In the genomic region with DNA sequence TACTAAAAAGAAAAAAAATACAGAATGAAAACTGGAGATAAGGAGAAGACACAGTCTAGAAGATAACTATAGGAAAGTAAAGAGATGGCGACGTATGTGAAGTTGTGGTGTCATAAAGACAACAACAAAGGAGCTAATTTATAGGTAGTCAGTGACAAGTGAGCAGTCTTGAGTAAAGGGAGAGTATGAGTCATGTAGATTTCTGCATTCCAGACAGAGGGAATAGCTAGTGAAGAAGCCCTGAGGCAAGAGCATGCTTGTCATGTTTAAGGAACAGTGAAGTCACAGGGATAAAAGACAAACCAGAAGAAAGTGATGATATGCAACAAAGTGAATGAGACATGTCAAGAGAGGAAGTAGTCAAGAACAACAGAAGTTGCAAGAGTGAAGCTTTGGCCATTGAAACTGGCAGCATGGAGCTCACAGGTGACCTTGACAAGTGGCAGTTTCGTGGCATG, we compare ENCODE assay signal across 1 cellular context.
TF ChIP-seq lines count a peak whose summit lies in the region.

No MANE protein-coding gene starts in this region.

TF ChIP-seq in K562, 482 proteins besides CTCF, POLR2A, EP300 and RAD21 (continued from another document):
- TF ChIP-seq, protein P1, sequence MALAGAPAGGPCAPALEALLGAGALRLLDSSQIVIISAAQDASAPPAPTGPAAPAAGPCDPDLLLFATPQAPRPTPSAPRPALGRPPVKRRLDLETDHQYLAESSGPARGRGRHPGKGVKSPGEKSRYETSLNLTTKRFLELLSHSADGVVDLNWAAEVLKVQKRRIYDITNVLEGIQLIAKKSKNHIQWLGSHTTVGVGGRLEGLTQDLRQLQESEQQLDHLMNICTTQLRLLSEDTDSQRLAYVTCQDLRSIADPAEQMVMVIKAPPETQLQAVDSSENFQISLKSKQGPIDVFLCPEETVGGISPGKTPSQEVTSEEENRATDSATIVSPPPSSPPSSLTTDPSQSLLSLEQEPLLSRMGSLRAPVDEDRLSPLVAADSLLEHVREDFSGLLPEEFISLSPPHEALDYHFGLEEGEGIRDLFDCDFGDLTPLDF (CRISPR knock-in tag; IDR thresholded peaks at IDR 0.05), result no peak
- no peak for TF ChIP-seq SMARCB1 (IDR thresholded peaks at IDR 0.05; ENCODE audit: insufficient read length, low read depth)
- TF ChIP-seq ZSCAN32 (CRISPR knock-in tag; IDR thresholded peaks at IDR 0.05), result peak; percentile 69; the same call in 1 of the 2 replicates
- TF ChIP-seq ZBTB1 (CRISPR knock-in tag; IDR thresholded peaks at IDR 0.05; ENCODE audit: borderline replicate concordance, low read depth), result no peak
- no peak for TF ChIP-seq SMAD4 (CRISPR knock-in tag; conservative IDR thresholded peaks at IDR 0.05)
- TF ChIP-seq ATF1 (CRISPR knock-in tag; IDR thresholded peaks at IDR 0.05), result no peak
- TF ChIP-seq ATF1 (tag; IDR thresholded peaks at IDR 0.05), result no peak
- no peak for TF ChIP-seq BMI1 (IDR thresholded peaks at IDR 0.05; ENCODE audit: low read length)
- TF ChIP-seq HNRNPK (IDR thresholded peaks at IDR 0.05; ENCODE audit: low read depth, low read length, poor library complexity, severe bottlenecking), result no peak
- TF ChIP-seq HMG20B (CRISPR knock-in tag; IDR thresholded peaks at IDR 0.05), result no peak
- no peak for TF ChIP-seq GATA2 (CRISPR knock-in tag; IDR thresholded peaks at IDR 0.05)
- TF ChIP-seq SREBF1 (IDR thresholded peaks at IDR 0.05; ENCODE audit: borderline replicate concordance, low read depth, low read length), result no peak
- peak; percentile 63; the same call in 1 of the 2 replicates for TF ChIP-seq MTA1 (IDR thresholded peaks at IDR 0.05; ENCODE audit: borderline replicate concordance)
- TF ChIP-seq ZNF57 (CRISPR knock-in tag; IDR thresholded peaks at IDR 0.05), result no peak
- no peak for TF ChIP-seq TFAM (CRISPR knock-in tag; conservative IDR thresholded peaks at IDR 0.05)
- no peak for TF ChIP-seq ZNF655 (CRISPR knock-in tag; IDR thresholded peaks at IDR 0.05)
- no peak for TF ChIP-seq ZBTB33 (CRISPR knock-in tag; IDR thresholded peaks at IDR 0.05)
- TF ChIP-seq CREB1 (IDR thresholded peaks at IDR 0.05), result no peak
- no peak for TF ChIP-seq CREB1 (CRISPR knock-in tag; IDR thresholded peaks at IDR 0.05)
- TF ChIP-seq DIDO1 (tag; IDR thresholded peaks at IDR 0.05; ENCODE audit: low read depth), result no peak
- no peak for TF ChIP-seq KLF16 (IDR thresholded peaks at IDR 0.05)
- no peak for TF ChIP-seq NRF1 (conservative IDR thresholded peaks at IDR 0.05 in 1 of 2, IDR thresholded peaks at IDR 0.05 in 1 of 2)
- no peak for TF ChIP-seq TBL1XR1 (IDR thresholded peaks at IDR 0.05; ENCODE audit: low read length in 2 of 2)
- no peak for TF ChIP-seq EP400 (IDR thresholded peaks at IDR 0.05)
- no peak for TF ChIP-seq ZNF830 (CRISPR knock-in tag; IDR thresholded peaks at IDR 0.05)
- TF ChIP-seq DEAF1 (CRISPR knock-in tag; IDR thresholded peaks at IDR 0.05), result no peak
- TF ChIP-seq, protein P2, sequence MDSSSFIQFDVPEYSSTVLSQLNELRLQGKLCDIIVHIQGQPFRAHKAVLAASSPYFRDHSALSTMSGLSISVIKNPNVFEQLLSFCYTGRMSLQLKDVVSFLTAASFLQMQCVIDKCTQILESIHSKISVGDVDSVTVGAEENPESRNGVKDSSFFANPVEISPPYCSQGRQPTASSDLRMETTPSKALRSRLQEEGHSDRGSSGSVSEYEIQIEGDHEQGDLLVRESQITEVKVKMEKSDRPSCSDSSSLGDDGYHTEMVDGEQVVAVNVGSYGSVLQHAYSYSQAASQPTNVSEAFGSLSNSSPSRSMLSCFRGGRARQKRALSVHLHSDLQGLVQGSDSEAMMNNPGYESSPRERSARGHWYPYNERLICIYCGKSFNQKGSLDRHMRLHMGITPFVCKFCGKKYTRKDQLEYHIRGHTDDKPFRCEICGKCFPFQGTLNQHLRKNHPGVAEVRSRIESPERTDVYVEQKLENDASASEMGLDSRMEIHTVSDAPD (CRISPR knock-in tag; IDR thresholded peaks at IDR 0.05), result no peak
- TF ChIP-seq CBX1 (IDR thresholded peaks at IDR 0.05; ENCODE audit: low read depth), result no peak
- no peak for TF ChIP-seq SNAPC5 (CRISPR knock-in tag; IDR thresholded peaks at IDR 0.05)
- no peak for TF ChIP-seq NEUROD1 (IDR thresholded peaks at IDR 0.05; ENCODE audit: borderline replicate concordance, low read depth, low read length, partially characterized antibody)
- no peak for TF ChIP-seq ZBTB8A (IDR thresholded peaks at IDR 0.05; ENCODE audit: partially characterized antibody)
- peak; percentile 70; the same call in 1 of the 2 replicates for TF ChIP-seq EHMT2 (IDR thresholded peaks at IDR 0.05)
- TF ChIP-seq ZNF79 (CRISPR knock-in tag; IDR thresholded peaks at IDR 0.05; ENCODE audit: low read depth), result no peak
- TF ChIP-seq GABPB2 (CRISPR knock-in tag; conservative IDR thresholded peaks at IDR 0.05), result no peak
- TF ChIP-seq SPI1 (IDR thresholded peaks at IDR 0.05; ENCODE audit: borderline replicate concordance, low read depth, low read length), result peak; percentile 58; the same call in 1 of the 2 replicates
- no peak for TF ChIP-seq NFIX (CRISPR knock-in tag; IDR thresholded peaks at IDR 0.05; ENCODE audit: low read depth)
- no peak for TF ChIP-seq ZNF134 (CRISPR knock-in tag; conservative IDR thresholded peaks at IDR 0.05)
- TF ChIP-seq NCOR1 (IDR thresholded peaks at IDR 0.05), result peak; percentile 20; the same call in 1 of the 2 replicates
- TF ChIP-seq CHD1 (IDR thresholded peaks at IDR 0.05; ENCODE audit: low read length), result no peak
- no peak for TF ChIP-seq TAF15 (IDR thresholded peaks at IDR 0.05; ENCODE audit: low read depth, low read length)
- TF ChIP-seq, protein P3, sequence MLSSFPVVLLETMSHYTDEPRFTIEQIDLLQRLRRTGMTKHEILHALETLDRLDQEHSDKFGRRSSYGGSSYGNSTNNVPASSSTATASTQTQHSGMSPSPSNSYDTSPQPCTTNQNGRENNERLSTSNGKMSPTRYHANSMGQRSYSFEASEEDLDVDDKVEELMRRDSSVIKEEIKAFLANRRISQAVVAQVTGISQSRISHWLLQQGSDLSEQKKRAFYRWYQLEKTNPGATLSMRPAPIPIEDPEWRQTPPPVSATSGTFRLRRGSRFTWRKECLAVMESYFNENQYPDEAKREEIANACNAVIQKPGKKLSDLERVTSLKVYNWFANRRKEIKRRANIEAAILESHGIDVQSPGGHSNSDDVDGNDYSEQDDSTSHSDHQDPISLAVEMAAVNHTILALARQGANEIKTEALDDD (IDR thresholded peaks at IDR 0.05), result no peak
- no peak for TF ChIP-seq ZNF408 (CRISPR knock-in tag; IDR thresholded peaks at IDR 0.05; ENCODE audit: low read depth)
- TF ChIP-seq POLR2G (IDR thresholded peaks at IDR 0.05; ENCODE audit: low read depth, low read length), result no peak
- TF ChIP-seq SUPT5H (IDR thresholded peaks at IDR 0.05), result no peak
- no peak for TF ChIP-seq ZBTB49 (CRISPR knock-in tag; IDR thresholded peaks at IDR 0.05; ENCODE audit: borderline replicate concordance)
- TF ChIP-seq ZNF696 (CRISPR knock-in tag; conservative IDR thresholded peaks at IDR 0.05), result no peak
- TF ChIP-seq CHD4 (IDR thresholded peaks at IDR 0.05; ENCODE audit: insufficient read depth, insufficient replicate concordance, low read depth, low read length, poor library complexity, severe bottlenecking), result no peak
- no peak for TF ChIP-seq ZZZ3 (IDR thresholded peaks at IDR 0.05)
- TF ChIP-seq, protein P4, sequence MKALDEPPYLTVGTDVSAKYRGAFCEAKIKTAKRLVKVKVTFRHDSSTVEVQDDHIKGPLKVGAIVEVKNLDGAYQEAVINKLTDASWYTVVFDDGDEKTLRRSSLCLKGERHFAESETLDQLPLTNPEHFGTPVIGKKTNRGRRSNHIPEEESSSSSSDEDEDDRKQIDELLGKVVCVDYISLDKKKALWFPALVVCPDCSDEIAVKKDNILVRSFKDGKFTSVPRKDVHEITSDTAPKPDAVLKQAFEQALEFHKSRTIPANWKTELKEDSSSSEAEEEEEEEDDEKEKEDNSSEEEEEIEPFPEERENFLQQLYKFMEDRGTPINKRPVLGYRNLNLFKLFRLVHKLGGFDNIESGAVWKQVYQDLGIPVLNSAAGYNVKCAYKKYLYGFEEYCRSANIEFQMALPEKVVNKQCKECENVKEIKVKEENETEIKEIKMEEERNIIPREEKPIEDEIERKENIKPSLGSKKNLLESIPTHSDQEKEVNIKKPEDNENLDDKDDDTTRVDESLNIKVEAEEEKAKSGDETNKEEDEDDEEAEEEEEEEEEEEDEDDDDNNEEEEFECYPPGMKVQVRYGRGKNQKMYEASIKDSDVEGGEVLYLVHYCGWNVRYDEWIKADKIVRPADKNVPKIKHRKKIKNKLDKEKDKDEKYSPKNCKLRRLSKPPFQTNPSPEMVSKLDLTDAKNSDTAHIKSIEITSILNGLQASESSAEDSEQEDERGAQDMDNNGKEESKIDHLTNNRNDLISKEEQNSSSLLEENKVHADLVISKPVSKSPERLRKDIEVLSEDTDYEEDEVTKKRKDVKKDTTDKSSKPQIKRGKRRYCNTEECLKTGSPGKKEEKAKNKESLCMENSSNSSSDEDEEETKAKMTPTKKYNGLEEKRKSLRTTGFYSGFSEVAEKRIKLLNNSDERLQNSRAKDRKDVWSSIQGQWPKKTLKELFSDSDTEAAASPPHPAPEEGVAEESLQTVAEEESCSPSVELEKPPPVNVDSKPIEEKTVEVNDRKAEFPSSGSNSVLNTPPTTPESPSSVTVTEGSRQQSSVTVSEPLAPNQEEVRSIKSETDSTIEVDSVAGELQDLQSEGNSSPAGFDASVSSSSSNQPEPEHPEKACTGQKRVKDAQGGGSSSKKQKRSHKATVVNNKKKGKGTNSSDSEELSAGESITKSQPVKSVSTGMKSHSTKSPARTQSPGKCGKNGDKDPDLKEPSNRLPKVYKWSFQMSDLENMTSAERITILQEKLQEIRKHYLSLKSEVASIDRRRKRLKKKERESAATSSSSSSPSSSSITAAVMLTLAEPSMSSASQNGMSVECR (CRISPR knock-in tag; IDR thresholded peaks at IDR 0.05), result no peak
- no peak for TF ChIP-seq SIN3A (IDR thresholded peaks at IDR 0.05; ENCODE audit: borderline replicate concordance in 2 of 2, control insufficient read depth in 1 of 2, low read depth in 2 of 2, low read length in 2 of 2)
- no peak for TF ChIP-seq PHF8 (IDR thresholded peaks at IDR 0.05; ENCODE audit: borderline replicate concordance, low read length)
- TF ChIP-seq KDM1A (IDR thresholded peaks at IDR 0.05), result no peak
